ENCODE assay signal across 8 cellular contexts in genomic region chr1:115975569-115976061, GRCh38. TPM values are rescaled to one million over a fixed set of nuclear protein-coding genes. Genes with fewer than 3 reads are reported as not detected.
DNase-seq lines count a peak whose midpoint lies in the region; ATAC-seq and TF ChIP-seq lines count a peak whose summit lies in the region.

No MANE protein-coding gene starts in this region.

- peaks cover 6% of the 10 kb centered on the region for H3K79me1 ChIP-seq in mesendoderm (ENCODE audit: low read length)

- in situ Hi-C loops in brain microvascular endothelial cell (cut with HindIII; ENCODE audit: low pct_ligation_motif_present, low sequenced_read_pairs) = no loop called here

- peak overlapping the region; percentile 69 for H3K56ac ChIP-seq in mesendoderm (ENCODE audit: low read length)

- H3K4me3 ChIP-seq in heart left ventricle = peak overlapping the region; percentile 60 to 86 (median 76)
- peak overlapping the region; percentile 62 for H3K4me3 ChIP-seq in brain microvascular endothelial cell (ENCODE audit: low read depth, low read length)
- peak overlapping the region; percentile 46 for H3K4me3 ChIP-seq in mesendoderm (ENCODE audit: low read length)
- peak overlapping the region; percentile 80 for H3K4me3 ChIP-seq in urinary bladder (ENCODE audit: low read depth, low read length)

- H3K9ac ChIP-seq in mesendoderm (ENCODE audit: low read length) = peak overlapping the region; percentile 50

- H3K4me1 ChIP-seq in heart left ventricle = peaks cover 0 to 35% (median 3%) of the 10 kb centered on the region in 12 donors
- peaks cover 9% of the 10 kb centered on the region for H3K4me1 ChIP-seq in mesendoderm (ENCODE audit: control insufficient read depth, low read depth, low read length)
- H3K4me1 ChIP-seq in urinary bladder (ENCODE audit: insufficient read depth) = no peaks in the 10 kb centered on the region

- no peak for TF ChIP-seq POLR2A in heart left ventricle (IDR thresholded peaks at IDR 0.05)

- no peak overlapping the region for H3K23ac ChIP-seq in mesendoderm (ENCODE audit: low read length)

- intact Hi-C loops in heart left ventricle (cut with DNase I) (loop anchor here in 2 of 10 donors (5.0 kb wide), 1 partner anchor 168 kb away; no protein-coding TSS in a partner anchor), left cardiac atrium (cut with DNase I) (no loop called here)

- no peaks in the 10 kb centered on the region for H3K9me3 ChIP-seq in heart left ventricle

- H3K27ac ChIP-seq in heart left ventricle = peak overlapping the region; percentile 57 to 91 (median 78)
- no peak overlapping the region for H3K27ac ChIP-seq in brain microvascular endothelial cell
- H3K27ac ChIP-seq in mesendoderm (ENCODE audit: low read depth, low read length) = peak overlapping the region; percentile 27
- no peak overlapping the region for H3K27ac ChIP-seq in urinary bladder (ENCODE audit: low read depth)

- peak overlapping the region; percentile 19 for H3K18ac ChIP-seq in mesendoderm (ENCODE audit: low read length)

- TF ChIP-seq CTCF in heart left ventricle (IDR thresholded peaks at IDR 0.05) (no peak), brain microvascular endothelial cell (IDR thresholded peaks at IDR 0.05; ENCODE audit: low read depth, low read length, missing control alignments) (no peak)

- H3K4ac ChIP-seq in mesendoderm (ENCODE audit: low read depth, low read length) = no peak overlapping the region

- peaks cover 3% of the 10 kb centered on the region for H3K79me2 ChIP-seq in mesendoderm (ENCODE audit: control insufficient read depth, insufficient read depth, low read length)

- peak in 1 of 4 donors; percentile 29 for ATAC-seq in heart left ventricle
- no peak for ATAC-seq in left cardiac atrium

- H2AK5ac ChIP-seq in mesendoderm (ENCODE audit: low read length) = no peak overlapping the region

- no peak overlapping the region for H2BK5ac ChIP-seq in mesendoderm (ENCODE audit: low read length)

- no peaks in the 10 kb centered on the region for H3K36me3 ChIP-seq in heart left ventricle
- no peaks in the 10 kb centered on the region for H3K36me3 ChIP-seq in brain microvascular endothelial cell (replicated peaks)
- no peaks in the 10 kb centered on the region for H3K36me3 ChIP-seq in mesendoderm (ENCODE audit: control insufficient read depth, insufficient read depth, low read length)
- no peaks in the 10 kb centered on the region for H3K36me3 ChIP-seq in urinary bladder (ENCODE audit: insufficient read depth)

- no peaks in the 10 kb centered on the region for H3K27me3 ChIP-seq in heart left ventricle
- H3K27me3 ChIP-seq in brain microvascular endothelial cell (replicated peaks) = peaks cover 18% of the 10 kb centered on the region
- H3K27me3 ChIP-seq in mesendoderm (ENCODE audit: insufficient read depth, low read length, poor library complexity) = no peaks in the 10 kb centered on the region

- H2BK120ac ChIP-seq in mesendoderm (ENCODE audit: low read depth, low read length) = no peak overlapping the region

- 41 to 48% (median 44%) methylated on average over 11 of the region's 11 CpGs for WGBS in heart left ventricle, 4 donors
- WGBS in mesendoderm (ENCODE audit: extremely low coverage, insufficient coverage, low lambda C conversion rate) = no CpG with 5 or more reads among the region's 11 CpGs
- 48% methylated on average over 11 of the region's 11 CpGs for WGBS in urinary bladder

- peak overlapping the region; percentile 54 for H3K4me2 ChIP-seq in mesendoderm (ENCODE audit: low read length)

- no peak for DNase-seq in heart left ventricle
- DNase-seq in left cardiac atrium = no peak
- DNase-seq in brain microvascular endothelial cell = no peak
- DNase-seq in mesendoderm = no peak
- DNase-seq in D341Med (ENCODE audit: low spot score) = no peak
- no peak for DNase-seq in GM19238 (ENCODE audit: insufficient read length, low spot score)
- DNase-seq in DMS 273 (lab: John Stamatoyannopoulos, UW; ENCODE audit: unreplicated experiment) = no peak

- H4K8ac ChIP-seq in mesendoderm (ENCODE audit: low read depth, low read length) = no peak overlapping the region

- no peak overlapping the region for H4K5ac ChIP-seq in mesendoderm (ENCODE audit: low read length)

- no peak overlapping the region for H2BK15ac ChIP-seq in mesendoderm (replicated peaks; ENCODE audit: low read depth)

RNA-seq across cellular contexts. Expression of gene SLC22A15, which starts 0.7 kb away (rescaled TPM):
- total RNA-seq in heart left ventricle = 1 to 10 TPM; 5.2 to 9.4 (median 8.1) TPM
- 1 to 10 TPM; 2.7 to 4.1 TPM for polyA plus RNA-seq in heart left ventricle
- total RNA-seq in left cardiac atrium = 1 to 10 TPM; 7.8 to 8.3 TPM
- 1.4 TPM for polyA plus RNA-seq in mesendoderm (2013, experiment 1 of 2)
- polyA plus RNA-seq in mesendoderm (2013, experiment 2 of 2) = 1.6 TPM
- 6.6 TPM for total RNA-seq in urinary bladder
- 1.5 TPM for polyA plus RNA-seq in urinary bladder

Comparison
In these comparisons a context has a peak if more than half of its experiments do, and no peak if none do; other contexts are left out.
1. H3K27ac ChIP-seq: peak in heart left ventricle (12 of 12) and mesendoderm (single experiment); none in brain microvascular endothelial cell (single experiment) and urinary bladder (single experiment).
2. Peak in every context shown above with its lines, with median percentiles within 50 percentile points of each other: H3K4me3 ChIP-seq.